ENCODE assay signal across 17 cellular contexts in the genomic region with DNA sequence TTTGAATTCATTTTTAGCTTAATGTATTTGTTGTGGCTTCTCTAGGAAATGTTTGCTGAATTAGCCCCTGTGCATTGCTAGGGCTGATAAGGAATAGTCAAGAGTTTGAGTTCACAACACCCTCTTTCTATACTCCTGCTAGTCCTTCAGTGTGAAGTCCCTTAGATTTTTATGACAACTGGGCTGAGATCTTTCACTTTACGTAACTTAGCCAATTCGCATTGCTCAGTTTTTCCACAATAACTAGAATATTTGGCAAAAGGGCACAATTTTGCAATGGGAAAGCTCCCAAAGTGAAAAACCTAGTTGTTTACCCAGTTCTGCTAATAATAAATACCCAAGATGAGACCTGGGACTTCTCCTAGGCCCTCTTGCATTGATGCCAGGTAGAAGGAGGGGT. TPM values are rescaled to one million over a fixed set of nuclear protein-coding genes. Genes with fewer than 3 reads are reported as not detected.
"Had no signal": no experiment of that assay in that cellular context is flagged by ENCODE, and none has a peak within 500 bp of the region (broad histone marks: within the 10 kb centered on the region; RNA-seq: fewer than 3 reads in every experiment).

No MANE protein-coding gene starts in this region.

- H3K36me3 ChIP-seq: gastroesophageal sphincter, neural progenitor cell, pancreas, transverse colon had no signal

- H3K4me3 ChIP-seq: gastroesophageal sphincter, neural progenitor cell, pancreas, transverse colon had no signal

- H3K27me3 ChIP-seq: neural progenitor cell, pancreas, transverse colon had no signal

- H3K4me1 ChIP-seq: gastroesophageal sphincter, neural progenitor cell, pancreas had no signal

- H3K9ac ChIP-seq: neural progenitor cell had no signal

- DNase-seq: cerebellar nuclear complex; dermis blood vessel endothelial cell; erythroblast; foreskin fibroblast; immature natural killer cell; left ventricle myocardium superior; occipital lobe; pancreas; right cardiac atrium; stimulated activated CD4-positive, alpha-beta T cell treated with anti-CD3 and anti-CD28 coated beads, Interleukin-4, amount 100 ng/mL, for 1 hour; stimulated activated CD8-positive, alpha-beta memory T cell treated with anti-CD3 and anti-CD28 coated beads, Interleukin-4, amount 100 ng/mL, for 48 hours; transverse colon had no signal

- H3K9me3 ChIP-seq: gastroesophageal sphincter, pancreas, transverse colon had no signal

- ATAC-seq: gastroesophageal sphincter; left ventricle myocardium superior; natural killer cell treated with Interleukin-12 subunit alpha and Interleukin-12 subunit beta and Interleukin-15 and Interleukin-18, amount 100 ng/mL, for 72 hours; pancreas; right cardiac atrium; stimulated activated memory B cell treated with anti-CD40 and anti-IgM and Interleukin-4, amounts not matched to agents 10 μg/mL and 1 μg/mL and 100 μg/mL, for 72 hours had no signal

- H3K4me2 ChIP-seq: neural progenitor cell had no signal

- H2AFZ ChIP-seq: neural progenitor cell had no signal

- H3K27ac ChIP-seq: gastroesophageal sphincter, neural progenitor cell, pancreas, transverse colon had no signal

RNA-seq across cellular contexts. Expression of a gene that starts 6.9 kb away (rescaled TPM):
- total RNA-seq: natural killer cell treated with Interleukin-12 subunit alpha and Interleukin-12 subunit beta and Interleukin-15 and Interleukin-18, amount 100 ng/mL, for 72 hours; temporal lobe had no signal
